12 cellular contexts compared by ENCODE assay signal in genomic region chr2:16649353-16650286, GRCh38. TPM values are rescaled to one million over a fixed set of nuclear protein-coding genes. Genes with fewer than 3 reads are reported as not detected.
DNase-seq lines count a peak whose midpoint lies in the region; ATAC-seq, FAIRE-seq and TF ChIP-seq lines count a peak whose summit lies in the region.
"Had no signal": no experiment of that assay in that cellular context is flagged by ENCODE, and none has a peak within 500 bp of the region (broad histone marks: within the 10 kb centered on the region; RNA-seq: fewer than 3 reads in every experiment).

No MANE protein-coding gene starts in this region.

- FAIRE-seq in HTR-8/SVneo (lab: Jason Lieb, UNC) (peak; percentile 90), endothelial cell of umbilical vein (lab: Jason Lieb, UNC) (no peak)

- no TSS peak for BruUV-seq in endothelial cell of umbilical vein (replicated peaks; lab: Mats Ljungman, UMichigan)

- H3K9me3 ChIP-seq in CD8-positive, alpha-beta T cell (ENCODE audit: low read length): no peaks in the 10 kb centered on the region
- H3K9me3 ChIP-seq in endothelial cell of umbilical vein (replicated peaks; ENCODE audit: control insufficient read depth, insufficient read depth, low read length): no peaks in the 10 kb centered on the region
- no peaks in the 10 kb centered on the region for H3K9me3 ChIP-seq in gastrocnemius medialis
- H3K9me3 ChIP-seq: ovary had no signal

- no peaks in the 10 kb centered on the region for H3K4me1 ChIP-seq in CD8-positive, alpha-beta T cell (ENCODE audit: insufficient read depth, low read length)
- peaks cover 42% of the 10 kb centered on the region for H3K4me1 ChIP-seq in endothelial cell of umbilical vein (ENCODE audit: control insufficient read depth, extremely low read depth, insufficient read depth, low read length)
- peaks cover 65 to 73% of the 10 kb centered on the region in 2 donors for H3K4me1 ChIP-seq in gastrocnemius medialis

- no peak overlapping the region for H3K4me3 ChIP-seq in CD8-positive, alpha-beta T cell (ENCODE audit: low read depth, low read length)
- no peak overlapping the region for H3K4me3 ChIP-seq in endothelial cell of umbilical vein (replicated peaks in 1 of 3; ENCODE audit: insufficient read depth in 1 of 3, low read depth in 1 of 3, low read length in 3 of 3)
- H3K4me3 ChIP-seq in gastrocnemius medialis: no peak overlapping the region

- peak overlapping the region; percentile 60 for H3K9ac ChIP-seq in endothelial cell of umbilical vein (replicated peaks; ENCODE audit: extremely low read depth, insufficient read depth, low read length)

- no peak for DNase-seq in CD8-positive, alpha-beta T cell
- no peak for DNase-seq in HTR-8/SVneo (ENCODE audit: insufficient read length, low spot score)
- DNase-seq in endothelial cell of umbilical vein (ENCODE audit: low read depth, low spot score): no peak
- no peak for DNase-seq in gastrocnemius medialis
- no peak for DNase-seq in COR-L47 (lab: John Stamatoyannopoulos, UW)
- DNase-seq in activated gamma-delta T cell treated with Interleukin-2 at 50 U/mL for 16 hours: no peak
- DNase-seq: activated naive CD8-positive, alpha-beta T cell treated with anti-CD3 and anti-CD28 coated beads, Interleukin-2, amount 10 ng/mL, durations not matched to agents 7 days and 5 days; NCI-H345; ovary; SHP77 had no signal

- TF ChIP-seq POLR2A in endothelial cell of umbilical vein (IDR thresholded peaks at IDR 0.05; ENCODE audit: low read depth, low read length) (no peak), gastrocnemius medialis (IDR thresholded peaks at IDR 0.05) (no peak)

- in situ Hi-C loops in gastrocnemius medialis (cut with MboI; ENCODE audit: low sequenced_read_pairs in 4 of 4): no loop called here

- H3K4me1 Mint-ChIP-seq in CD8-positive, alpha-beta T cell (ENCODE audit: low read depth): peaks cover 11% of the 10 kb centered on the region

- H3K27ac Mint-ChIP-seq in CD8-positive, alpha-beta T cell: peak overlapping the region; percentile 14
- H3K27ac Mint-ChIP-seq: activated naive CD8-positive, alpha-beta T cell treated with anti-CD3 and anti-CD28 coated beads, Interleukin-2, amount 10 ng/mL, durations not matched to agents 7 days and 5 days had no signal

- no peaks in the 10 kb centered on the region for H3K27me3 ChIP-seq in CD8-positive, alpha-beta T cell (ENCODE audit: insufficient read depth, low read length)
- H3K27me3 ChIP-seq in endothelial cell of umbilical vein (ENCODE audit: control insufficient read depth in 2 of 2, insufficient read depth in 2 of 2, low read length in 2 of 2) (no peaks in the 10 kb centered on the region), gastrocnemius medialis (no peaks in the 10 kb centered on the region)
- H3K27me3 ChIP-seq: ovary had no signal

- no peak overlapping the region for H3K4me3 Mint-ChIP-seq in CD8-positive, alpha-beta T cell
- H3K4me3 Mint-ChIP-seq: activated naive CD8-positive, alpha-beta T cell treated with anti-CD3 and anti-CD28 coated beads, Interleukin-2, amount 10 ng/mL, durations not matched to agents 7 days and 5 days had no signal

- no peaks in the 10 kb centered on the region for H3K36me3 ChIP-seq in CD8-positive, alpha-beta T cell (ENCODE audit: insufficient read depth, low read length)
- peaks cover 0 to 3% of the 10 kb centered on the region in 2 experiments for H3K36me3 ChIP-seq in endothelial cell of umbilical vein (ENCODE audit: control insufficient read depth in 2 of 2, extremely low read depth in 1 of 2, insufficient read depth in 2 of 2, low read length in 2 of 2)
- H3K36me3 ChIP-seq in gastrocnemius medialis: no peaks in the 10 kb centered on the region
- H3K36me3 ChIP-seq: ovary had no signal

- H3K4me2 ChIP-seq in endothelial cell of umbilical vein (ENCODE audit: insufficient read depth, low read length): peak overlapping the region; percentile 92

- CTCF ChIA-PET in CD8-positive, alpha-beta T cell (lab: Charles Lee): no interaction called here
- CTCF ChIA-PET in endothelial cell of umbilical vein (lab: Charles Lee): interaction anchor here (0.9 to 6.7 kb wide), 7 partner anchors 10 to 35 kb away, joined by 3 to 48 read pairs (median 4); partner anchors contain the start of gene CYRIA

- no peak for ATAC-seq in CD8-positive, alpha-beta T cell
- peak; percentile 26 to 83 for ATAC-seq in gastrocnemius medialis
- ATAC-seq in GM19023 (IDR thresholded peaks at IDR 0.05; ENCODE audit: unreplicated experiment): no peak
- ATAC-seq in GM21526 (IDR thresholded peaks at IDR 0.05; ENCODE audit: low FRiP score, unreplicated experiment): no peak

- no peaks in the 10 kb centered on the region for H3K36me3 Mint-ChIP-seq in CD8-positive, alpha-beta T cell
- H3K36me3 Mint-ChIP-seq: activated naive CD8-positive, alpha-beta T cell treated with anti-CD3 and anti-CD28 coated beads, Interleukin-2, amount 10 ng/mL, durations not matched to agents 7 days and 5 days had no signal

- intact Hi-C loops in CD8-positive, alpha-beta T cell (cut with DNase I, micrococcal nuclease): no loop called here
- intact Hi-C loops in endothelial cell of umbilical vein (cut with micrococcal nuclease): loop anchor here (1.0 kb wide), 1 partner anchor 24 kb away; no protein-coding TSS in a partner anchor
- intact Hi-C loops in gastrocnemius medialis (cut with DNase I; ENCODE audit: low total_unique reads): no loop called here

- no peaks in the 10 kb centered on the region for H4K20me1 ChIP-seq in endothelial cell of umbilical vein (replicated peaks; ENCODE audit: control insufficient read depth, extremely low read depth, insufficient read depth, low read length)

- POLR2A ChIA-PET in CD8-positive, alpha-beta T cell (lab: Charles Lee): no interaction called here
- POLR2A ChIA-PET in endothelial cell of umbilical vein (lab: Charles Lee): interaction anchor here (1.1 kb wide), 1 partner anchor 17 kb away, joined by 5 read pairs; no protein-coding TSS in a partner anchor

- no peaks in the 10 kb centered on the region for H3K27me3 Mint-ChIP-seq in CD8-positive, alpha-beta T cell (ENCODE audit: low read depth)
- H3K27me3 Mint-ChIP-seq: activated naive CD8-positive, alpha-beta T cell treated with anti-CD3 and anti-CD28 coated beads, Interleukin-2, amount 10 ng/mL, durations not matched to agents 7 days and 5 days had no signal

- dilution Hi-C loops in endothelial cell of umbilical vein (cut with MboI; ENCODE audit: extremely low pct_ligation_motif_present, low sequenced_read_pairs): no loop called here

- H2AFZ ChIP-seq in endothelial cell of umbilical vein (ENCODE audit: low read depth, low read length): no peak overlapping the region

- H3K27ac ChIP-seq in CD8-positive, alpha-beta T cell (ENCODE audit: low read depth, low read length): no peak overlapping the region
- H3K27ac ChIP-seq in endothelial cell of umbilical vein (ENCODE audit: insufficient read depth, low read depth, low read length): peak overlapping the region; percentile 80
- peak overlapping the region; percentile 69 to 88 (median 85) for H3K27ac ChIP-seq in gastrocnemius medialis

- no peaks in the 10 kb centered on the region for H3K9me1 ChIP-seq in endothelial cell of umbilical vein (replicated peaks; ENCODE audit: control insufficient read depth, extremely low read depth, insufficient read depth, low read length)

- no peak for TF ChIP-seq CTCF in CD8-positive, alpha-beta T cell (IDR thresholded peaks at IDR 0.05)
- no peak for TF ChIP-seq CTCF in endothelial cell of umbilical vein (IDR thresholded peaks at IDR 0.05; ENCODE audit: extremely low read depth in 1 of 2, insufficient read depth in 1 of 2, low read depth in 1 of 2, low read length in 2 of 2)
- no peak for TF ChIP-seq CTCF in gastrocnemius medialis (IDR thresholded peaks at IDR 0.05 in 4 of 5, conservative IDR thresholded peaks at IDR 0.05 in 1 of 5)

- peaks cover 18% of the 10 kb centered on the region for H3K79me2 ChIP-seq in endothelial cell of umbilical vein (ENCODE audit: control insufficient read depth, insufficient read depth, low read length)

- H3K9me3 Mint-ChIP-seq in CD8-positive, alpha-beta T cell: no peaks in the 10 kb centered on the region
- H3K9me3 Mint-ChIP-seq: activated naive CD8-positive, alpha-beta T cell treated with anti-CD3 and anti-CD28 coated beads, Interleukin-2, amount 10 ng/mL, durations not matched to agents 7 days and 5 days had no signal

TF ChIP-seq in endothelial cell of umbilical vein, 7 proteins besides CTCF, POLR2A, EP300 and RAD21:
- TF ChIP-seq FOS (IDR thresholded peaks at IDR 0.05; ENCODE audit: borderline replicate concordance, insufficient read depth, low read length) (no peak), EZH2 (IDR thresholded peaks at IDR 0.05; ENCODE audit: borderline replicate concordance, low read depth, low read length, severe bottlenecking) (no peak), MYC (IDR thresholded peaks at IDR 0.05; ENCODE audit: low read depth, low read length) (no peak)

RNA-seq across cellular contexts. Expression of gene CYRIA, which starts 16.0 kb away (rescaled TPM):
- 1 to 10 TPM; 2.0 to 2.6 TPM for total RNA-seq in CD8-positive, alpha-beta T cell
- total RNA-seq in endothelial cell of umbilical vein (38.4 and 40.3 TPM in 2 replicates), gastrocnemius medialis (1 to 10 TPM; 3.3 to 8.0 (median 4.5) TPM)
- polyA plus RNA-seq in endothelial cell of umbilical vein: 7.4 and 9.3 TPM in 2 replicates
- 11.1 and 11.5 TPM in 2 replicates for polyA plus RNA-seq in endothelial cell of umbilical vein (2011; cell fraction: cytosol; rRNA removed)
- polyA plus RNA-seq in endothelial cell of umbilical vein (2011; cell fraction: nucleus; rRNA removed): 36.8 and 46.0 TPM in 2 replicates
- 24.4 and 24.8 TPM in 2 replicates for polyA plus RNA-seq in endothelial cell of umbilical vein (2012)
- polyA minus RNA-seq in endothelial cell of umbilical vein: 13.8 and 15.4 TPM in 2 replicates
- not detected for polyA minus RNA-seq in endothelial cell of umbilical vein (2011; cell fraction: cytosol; rRNA and poly(A)+ RNA removed)
- polyA minus RNA-seq in endothelial cell of umbilical vein (2011; cell fraction: nucleus; rRNA and poly(A)+ RNA removed): 29.1 and 45.9 TPM in 2 replicates

Comparison
In these comparisons a context has a peak if more than half of its experiments do, and no peak if none do; other contexts are left out.
1. ATAC-seq: peak in gastrocnemius medialis (2 of 2); none in CD8-positive, alpha-beta T cell (single experiment), GM19023 (single experiment) and GM21526 (single experiment).